Comparison of ENCODE assay signal across 18 cellular contexts in the genomic region with DNA sequence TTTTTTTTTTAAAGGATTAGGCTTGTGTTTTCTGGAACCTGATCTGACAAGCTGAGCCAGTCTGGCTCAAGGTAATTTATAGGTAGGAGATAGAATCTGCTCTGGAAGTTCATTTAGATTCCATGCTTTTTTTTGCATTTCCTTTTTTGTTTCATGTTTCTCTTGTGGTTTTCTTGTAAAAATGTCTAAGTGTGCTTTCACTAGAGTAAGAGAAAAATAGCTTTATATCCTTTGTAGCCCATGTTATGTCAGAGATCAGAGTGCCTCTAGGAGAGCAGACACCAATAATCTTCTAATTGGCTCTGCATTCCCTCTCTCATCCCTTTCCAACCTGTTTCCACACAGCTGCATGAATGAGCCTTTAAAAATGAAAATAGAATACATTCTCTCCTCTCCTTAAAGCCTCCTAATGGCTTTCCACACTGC.
A peak's percentile ranks its signal among the peaks of the same experiment; 100 is the strongest.
DNase-seq lines count a peak whose midpoint lies in the region; ATAC-seq and TF ChIP-seq lines count a peak whose summit lies in the region.
"Had no signal": no experiment of that assay in that cellular context is flagged by ENCODE, and none has a peak within 500 bp of the region (broad histone marks: within the 10 kb centered on the region; RNA-seq: fewer than 3 reads in every experiment).

No MANE protein-coding gene starts in this region.

- peaks cover 5% of the 10 kb centered on the region; the same call in 1 of the 2 replicates for H3K4me1 ChIP-seq in PC-3 (ENCODE audit: insufficient read depth, low read length)
- H3K4me1 ChIP-seq: transverse colon had no signal

- no peak overlapping the region for H3K27ac Mint-ChIP-seq in activated CD8-positive, alpha-beta memory T cell treated with anti-CD3 and anti-CD28 coated beads, Interleukin-2, amount 10 ng/mL, durations not matched to agents 7 days and 5 days
- H3K27ac Mint-ChIP-seq: T-helper 1 cell treated with Interleukin-12 subunit alpha and Interleukin-12 subunit beta and Interleukin-4 antibody, amounts not matched to agents 30 μg/mL and 1 μg/mL, for 36 hours had no signal

- H3K4me1 Mint-ChIP-seq in activated CD8-positive, alpha-beta memory T cell treated with anti-CD3 and anti-CD28 coated beads, Interleukin-2, amount 10 ng/mL, durations not matched to agents 7 days and 5 days, result no peaks in the 10 kb centered on the region

- H3K9ac ChIP-seq in PC-3 (ENCODE audit: low read length), result no peak overlapping the region

- CTCF ChIA-PET in PC-3 (lab: Charles Lee), result no interaction called here
- CTCF ChIA-PET in activated CD8-positive, alpha-beta memory T cell treated with anti-CD3 and anti-CD28 coated beads, Interleukin-2, amount 10 ng/mL, durations not matched to agents 7 days and 5 days (lab: Charles Lee), result no interaction called here

- H3K27ac ChIP-seq in 22Rv1 (peak overlapping the region; percentile 56), PC-3 (ENCODE audit: low read length) (no peak overlapping the region)
- H3K27ac ChIP-seq: RWPE1, transverse colon had no signal

- H3K9me3 Mint-ChIP-seq in activated CD8-positive, alpha-beta memory T cell treated with anti-CD3 and anti-CD28 coated beads, Interleukin-2, amount 10 ng/mL, durations not matched to agents 7 days and 5 days (ENCODE audit: low read depth), result peaks cover 2% of the 10 kb centered on the region

- H3K36me3 Mint-ChIP-seq in activated CD8-positive, alpha-beta memory T cell treated with anti-CD3 and anti-CD28 coated beads, Interleukin-2, amount 10 ng/mL, durations not matched to agents 7 days and 5 days, result no peaks in the 10 kb centered on the region

- no TSS peak for BruUV-seq in PC-3 (replicated peaks; lab: Mats Ljungman, UMichigan)

- no peaks in the 10 kb centered on the region for H4K20me1 ChIP-seq in PC-3 (ENCODE audit: low read length)

- no peaks in the 10 kb centered on the region for H3K36me3 ChIP-seq in PC-3 (ENCODE audit: low read depth, low read length)
- H3K36me3 ChIP-seq: transverse colon had no signal

- H3K4me2 ChIP-seq in PC-3 (ENCODE audit: low read length), result no peak overlapping the region

- DNase-seq in EH (ENCODE audit: low read depth), result peak; percentile 56
- peak; percentile 41 for DNase-seq in PC-3
- peak; percentile 72 for DNase-seq in islet precursor cell
- DNase-seq in COR-L47 (lab: John Stamatoyannopoulos, UW), result no peak
- no peak for DNase-seq in activated CD8-positive, alpha-beta memory T cell treated with anti-CD3 and anti-CD28 coated beads, Interleukin-2, amount 10 ng/mL, durations not matched to agents 7 days and 5 days
- DNase-seq in RKO (ENCODE audit: low spot score), result no peak
- DNase-seq: activated CD8-positive, alpha-beta memory T cell treated with anti-CD3 and anti-CD28 coated beads, Interleukin-2, amount 50 U/mL, for 48 hours; activated naive CD4-positive, alpha-beta T cell treated with anti-CD3 and anti-CD28 coated beads, Interleukin-2, amount 50 U/mL, for 16 hours; caudate nucleus; DMS 273 treated with DMSO at 0.1 percent for 48 hours; effector memory CD4-positive, alpha-beta T cell; NCI-H446 treated with DMSO at 0.1 percent for 48 hours; transverse colon had no signal

- H3K27me3 ChIP-seq in PC-3 (ENCODE audit: low read length), result no peaks in the 10 kb centered on the region
- H3K27me3 ChIP-seq: transverse colon had no signal

- TF ChIP-seq CTCF in 22Rv1 (IDR thresholded peaks at IDR 0.05) (no peak), PC-3 (conservative IDR thresholded peaks at IDR 0.05; ENCODE audit: low read depth, low read length) (no peak)

- POLR2A ChIA-PET in PC-3 (lab: Charles Lee; ENCODE audit: unreplicated experiment), result no interaction called here

- H3K9me3 ChIP-seq in PC-3 (ENCODE audit: low read length), result no peaks in the 10 kb centered on the region
- H3K9me3 ChIP-seq: transverse colon had no signal

- H3K4me3 Mint-ChIP-seq in activated CD8-positive, alpha-beta memory T cell treated with anti-CD3 and anti-CD28 coated beads, Interleukin-2, amount 10 ng/mL, durations not matched to agents 7 days and 5 days, result no peak overlapping the region
- H3K4me3 Mint-ChIP-seq: T-helper 1 cell treated with Interleukin-12 subunit alpha and Interleukin-12 subunit beta and Interleukin-4 antibody, amounts not matched to agents 30 μg/mL and 1 μg/mL, for 36 hours had no signal

- ATAC-seq in PC-3 (peak; percentile 49), GM21825 (IDR thresholded peaks at IDR 0.05; ENCODE audit: unreplicated experiment) (no peak)
- ATAC-seq in activated CD8-positive, alpha-beta memory T cell treated with anti-CD3 and anti-CD28 coated beads, Interleukin-2, amount 10 ng/mL, durations not matched to agents 7 days and 5 days, result no peak

- intact Hi-C loops in PC-3 (cut with micrococcal nuclease), result loop anchor here (10.0 kb wide), 3 partner anchors 332 to 1092 kb away; no protein-coding TSS in a partner anchor

- H3K79me2 ChIP-seq in PC-3 (ENCODE audit: low read length), result no peaks in the 10 kb centered on the region

- H3K27me3 Mint-ChIP-seq in activated CD8-positive, alpha-beta memory T cell treated with anti-CD3 and anti-CD28 coated beads, Interleukin-2, amount 10 ng/mL, durations not matched to agents 7 days and 5 days, result no peaks in the 10 kb centered on the region

- no peaks in the 10 kb centered on the region for H3F3A ChIP-seq in PC-3 (ENCODE audit: low read length, unreplicated experiment)

- no peaks in the 10 kb centered on the region for H3K9me2 ChIP-seq in PC-3 (replicated peaks; ENCODE audit: low read length)

- no peak overlapping the region for H2AFZ ChIP-seq in PC-3 (ENCODE audit: low read length)

- H3K4me3 ChIP-seq in PC-3 (ENCODE audit: low read length), result no peak overlapping the region
- H3K4me3 ChIP-seq: lung, transverse colon had no signal

Comparison
In these comparisons a context has a peak if more than half of its experiments do, and no peak if none do; other contexts are left out.
1. DNase-seq: peak in EH (single experiment), PC-3 (single experiment) and islet precursor cell (single experiment); none in COR-L47 (single experiment), activated CD8-positive, alpha-beta memory T cell treated with anti-CD3 and anti-CD28 coated beads, Interleukin-2, amount 10 ng/mL, durations not matched to agents 7 days and 5 days (single experiment) and RKO (single experiment).